1 cellular context compared by ENCODE assay signal in the genomic region with DNA sequence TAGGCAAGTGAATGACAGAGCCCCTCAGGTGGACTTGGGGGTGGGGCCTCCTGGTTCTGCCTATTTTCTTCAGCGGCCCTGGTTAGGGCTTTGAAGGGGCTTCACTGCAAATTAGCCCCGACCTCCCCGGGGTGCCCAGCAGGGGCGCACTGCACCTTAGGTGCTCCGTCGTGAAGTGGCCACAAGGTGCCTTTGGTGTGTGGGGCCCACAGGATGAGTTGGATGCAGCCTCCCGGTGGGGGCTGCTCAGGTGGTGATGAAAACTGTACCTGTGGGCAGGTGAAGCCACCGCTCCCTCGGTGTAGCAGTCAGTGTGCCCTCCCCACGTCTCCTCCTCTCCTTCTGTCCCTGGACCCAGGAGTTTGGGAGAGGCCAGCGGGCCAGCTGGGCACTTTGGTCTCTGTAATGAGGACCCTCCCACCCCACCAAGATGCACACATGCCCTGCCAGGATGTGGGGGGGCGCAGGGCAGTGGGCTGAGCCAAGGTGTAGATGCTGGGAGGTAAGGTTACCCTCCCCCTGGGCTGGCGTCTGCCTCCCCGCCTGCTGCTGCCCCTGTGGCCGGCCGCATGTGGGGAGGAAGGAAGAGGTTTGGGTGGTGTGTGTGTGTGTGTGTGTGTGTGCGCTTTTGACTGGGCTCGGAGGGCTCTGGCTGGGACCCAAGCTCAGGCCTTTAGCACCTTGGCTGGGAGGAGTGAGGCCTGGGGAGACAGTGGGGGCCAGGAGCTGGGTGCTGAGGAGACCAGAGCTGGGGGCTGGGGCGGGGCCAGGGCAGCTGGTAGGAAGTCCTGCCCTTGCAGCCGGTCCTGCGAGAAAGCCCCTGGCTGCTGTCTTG.
TF ChIP-seq lines count a peak whose summit lies in the region.

No MANE protein-coding gene starts in this region.

TF ChIP-seq in GM23338, 12 proteins besides CTCF, POLR2A, EP300 and RAD21 (continued from another document):
- TF ChIP-seq, protein P1, sequence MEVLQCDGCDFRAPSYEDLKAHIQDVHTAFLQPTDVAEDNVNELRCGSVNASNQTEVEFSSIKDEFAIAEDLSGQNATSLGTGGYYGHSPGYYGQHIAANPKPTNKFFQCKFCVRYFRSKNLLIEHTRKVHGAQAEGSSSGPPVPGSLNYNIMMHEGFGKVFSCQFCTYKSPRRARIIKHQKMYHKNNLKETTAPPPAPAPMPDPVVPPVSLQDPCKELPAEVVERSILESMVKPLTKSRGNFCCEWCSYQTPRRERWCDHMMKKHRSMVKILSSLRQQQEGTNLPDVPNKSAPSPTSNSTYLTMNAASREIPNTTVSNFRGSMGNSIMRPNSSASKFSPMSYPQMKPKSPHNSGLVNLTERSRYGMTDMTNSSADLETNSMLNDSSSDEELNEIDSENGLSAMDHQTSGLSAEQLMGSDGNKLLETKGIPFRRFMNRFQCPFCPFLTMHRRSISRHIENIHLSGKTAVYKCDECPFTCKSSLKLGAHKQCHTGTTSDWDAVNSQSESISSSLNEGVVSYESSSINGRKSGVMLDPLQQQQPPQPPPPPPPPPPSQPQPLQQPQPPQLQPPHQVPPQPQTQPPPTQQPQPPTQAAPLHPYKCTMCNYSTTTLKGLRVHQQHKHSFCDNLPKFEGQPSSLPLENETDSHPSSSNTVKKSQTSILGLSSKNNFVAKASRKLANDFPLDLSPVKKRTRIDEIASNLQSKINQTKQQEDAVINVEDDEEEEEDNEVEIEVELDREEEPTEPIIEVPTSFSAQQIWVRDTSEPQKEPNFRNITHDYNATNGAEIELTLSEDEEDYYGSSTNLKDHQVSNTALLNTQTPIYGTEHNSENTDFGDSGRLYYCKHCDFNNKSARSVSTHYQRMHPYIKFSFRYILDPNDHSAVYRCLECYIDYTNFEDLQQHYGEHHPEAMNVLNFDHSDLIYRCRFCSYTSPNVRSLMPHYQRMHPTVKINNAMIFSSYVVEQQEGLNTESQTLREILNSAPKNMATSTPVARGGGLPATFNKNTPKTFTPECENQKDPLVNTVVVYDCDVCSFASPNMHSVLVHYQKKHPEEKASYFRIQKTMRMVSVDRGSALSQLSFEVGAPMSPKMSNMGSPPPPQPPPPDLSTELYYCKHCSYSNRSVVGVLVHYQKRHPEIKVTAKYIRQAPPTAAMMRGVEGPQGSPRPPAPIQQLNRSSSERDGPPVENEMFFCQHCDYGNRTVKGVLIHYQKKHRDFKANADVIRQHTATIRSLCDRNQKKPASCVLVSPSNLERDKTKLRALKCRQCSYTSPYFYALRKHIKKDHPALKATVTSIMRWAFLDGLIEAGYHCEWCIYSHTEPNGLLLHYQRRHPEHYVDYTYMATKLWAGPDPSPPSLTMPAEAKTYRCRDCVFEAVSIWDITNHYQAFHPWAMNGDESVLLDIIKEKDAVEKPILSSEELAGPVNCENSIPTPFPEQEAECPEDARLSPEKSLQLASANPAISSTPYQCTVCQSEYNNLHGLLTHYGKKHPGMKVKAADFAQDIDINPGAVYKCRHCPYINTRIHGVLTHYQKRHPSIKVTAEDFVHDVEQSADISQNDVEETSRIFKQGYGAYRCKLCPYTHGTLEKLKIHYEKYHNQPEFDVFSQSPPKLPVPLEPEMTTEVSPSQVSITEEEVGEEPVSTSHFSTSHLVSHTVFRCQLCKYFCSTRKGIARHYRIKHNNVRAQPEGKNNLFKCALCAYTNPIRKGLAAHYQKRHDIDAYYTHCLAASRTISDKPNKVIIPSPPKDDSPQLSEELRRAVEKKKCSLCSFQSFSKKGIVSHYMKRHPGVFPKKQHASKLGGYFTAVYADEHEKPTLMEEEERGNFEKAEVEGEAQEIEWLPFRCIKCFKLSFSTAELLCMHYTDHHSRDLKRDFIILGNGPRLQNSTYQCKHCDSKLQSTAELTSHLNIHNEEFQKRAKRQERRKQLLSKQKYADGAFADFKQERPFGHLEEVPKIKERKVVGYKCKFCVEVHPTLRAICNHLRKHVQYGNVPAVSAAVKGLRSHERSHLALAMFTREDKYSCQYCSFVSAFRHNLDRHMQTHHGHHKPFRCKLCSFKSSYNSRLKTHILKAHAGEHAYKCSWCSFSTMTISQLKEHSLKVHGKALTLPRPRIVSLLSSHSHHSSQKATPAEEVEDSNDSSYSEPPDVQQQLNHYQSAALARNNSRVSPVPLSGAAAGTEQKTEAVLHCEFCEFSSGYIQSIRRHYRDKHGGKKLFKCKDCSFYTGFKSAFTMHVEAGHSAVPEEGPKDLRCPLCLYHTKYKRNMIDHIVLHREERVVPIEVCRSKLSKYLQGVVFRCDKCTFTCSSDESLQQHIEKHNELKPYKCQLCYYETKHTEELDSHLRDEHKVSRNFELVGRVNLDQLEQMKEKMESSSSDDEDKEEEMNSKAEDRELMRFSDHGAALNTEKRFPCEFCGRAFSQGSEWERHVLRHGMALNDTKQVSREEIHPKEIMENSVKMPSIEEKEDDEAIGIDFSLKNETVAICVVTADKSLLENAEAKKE (CRISPR knock-in tag; IDR thresholded peaks at IDR 0.05): no peak
- TF ChIP-seq, protein P2, sequence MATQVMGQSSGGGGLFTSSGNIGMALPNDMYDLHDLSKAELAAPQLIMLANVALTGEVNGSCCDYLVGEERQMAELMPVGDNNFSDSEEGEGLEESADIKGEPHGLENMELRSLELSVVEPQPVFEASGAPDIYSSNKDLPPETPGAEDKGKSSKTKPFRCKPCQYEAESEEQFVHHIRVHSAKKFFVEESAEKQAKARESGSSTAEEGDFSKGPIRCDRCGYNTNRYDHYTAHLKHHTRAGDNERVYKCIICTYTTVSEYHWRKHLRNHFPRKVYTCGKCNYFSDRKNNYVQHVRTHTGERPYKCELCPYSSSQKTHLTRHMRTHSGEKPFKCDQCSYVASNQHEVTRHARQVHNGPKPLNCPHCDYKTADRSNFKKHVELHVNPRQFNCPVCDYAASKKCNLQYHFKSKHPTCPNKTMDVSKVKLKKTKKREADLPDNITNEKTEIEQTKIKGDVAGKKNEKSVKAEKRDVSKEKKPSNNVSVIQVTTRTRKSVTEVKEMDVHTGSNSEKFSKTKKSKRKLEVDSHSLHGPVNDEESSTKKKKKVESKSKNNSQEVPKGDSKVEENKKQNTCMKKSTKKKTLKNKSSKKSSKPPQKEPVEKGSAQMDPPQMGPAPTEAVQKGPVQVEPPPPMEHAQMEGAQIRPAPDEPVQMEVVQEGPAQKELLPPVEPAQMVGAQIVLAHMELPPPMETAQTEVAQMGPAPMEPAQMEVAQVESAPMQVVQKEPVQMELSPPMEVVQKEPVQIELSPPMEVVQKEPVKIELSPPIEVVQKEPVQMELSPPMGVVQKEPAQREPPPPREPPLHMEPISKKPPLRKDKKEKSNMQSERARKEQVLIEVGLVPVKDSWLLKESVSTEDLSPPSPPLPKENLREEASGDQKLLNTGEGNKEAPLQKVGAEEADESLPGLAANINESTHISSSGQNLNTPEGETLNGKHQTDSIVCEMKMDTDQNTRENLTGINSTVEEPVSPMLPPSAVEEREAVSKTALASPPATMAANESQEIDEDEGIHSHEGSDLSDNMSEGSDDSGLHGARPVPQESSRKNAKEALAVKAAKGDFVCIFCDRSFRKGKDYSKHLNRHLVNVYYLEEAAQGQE (IDR thresholded peaks at IDR 0.05; ENCODE audit: unreplicated experiment): no peak
